Comparison of ENCODE assay signal across 27 cellular contexts in the genomic region with DNA sequence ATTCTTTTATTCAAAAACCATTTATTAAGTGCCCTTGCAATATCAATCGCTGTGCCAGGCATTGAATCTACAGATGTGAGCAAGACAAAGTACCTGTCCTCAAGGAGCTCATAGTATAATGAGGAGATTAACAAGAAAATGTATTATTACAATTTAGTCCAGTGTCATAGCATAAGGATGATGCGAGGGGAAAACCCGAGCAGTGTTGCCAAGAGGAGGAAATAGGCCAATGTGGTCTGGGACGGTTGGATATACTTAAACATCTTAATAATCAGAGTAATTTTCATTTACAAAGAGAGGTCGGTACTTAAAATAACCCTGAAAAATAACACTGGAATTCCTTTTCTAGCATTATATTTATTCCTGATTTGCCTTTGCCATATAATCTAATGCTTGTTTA. TPM values are rescaled to one million over a fixed set of nuclear protein-coding genes. Genes with fewer than 3 reads are reported as not detected.
"Had no signal": no experiment of that assay in that cellular context is flagged by ENCODE, and none has a peak within 500 bp of the region (broad histone marks: within the 10 kb centered on the region; RNA-seq: fewer than 3 reads in every experiment).

No MANE protein-coding gene starts in this region.

- H3K4me1 Mint-ChIP-seq: nephron, neural progenitor cell had no signal

- H3K27me3 Mint-ChIP-seq: memory B cell; progenitor cell of endocrine pancreas; stimulated activated naive CD8-positive, alpha-beta T cell treated with anti-CD3 and anti-CD28 coated beads, Interleukin-15, amount 100 ng/mL, for 72 hours had no signal

- ATAC-seq: gastrocnemius medialis; left ventricle myocardium superior; lower lobe of right lung; right lobe of liver; stimulated activated naive CD8-positive, alpha-beta T cell treated with anti-CD3 and anti-CD28 coated beads, Interleukin-15, amount 100 ng/mL, for 72 hours; upper lobe of right lung had no signal

- H3K27ac ChIP-seq: coronary artery, esophagus muscularis mucosa, gastrocnemius medialis, lower lobe of right lung, neural progenitor cell, parathyroid adenoma, right lobe of liver, suprapubic skin, transverse colon, upper lobe of right lung, uterus had no signal

- H3K4me3 Mint-ChIP-seq: memory B cell; nephron; neural progenitor cell; stimulated activated naive CD8-positive, alpha-beta T cell treated with anti-CD3 and anti-CD28 coated beads, Interleukin-15, amount 100 ng/mL, for 72 hours had no signal

- FAIRE-seq: endothelial cell of umbilical vein, small intestine had no signal

- H3K4me1 ChIP-seq: gastrocnemius medialis, lower lobe of right lung, parathyroid adenoma, right lobe of liver, suprapubic skin, transverse colon, upper lobe of right lung, uterus had no signal

- H3K9me3 ChIP-seq: esophagus muscularis mucosa, gastrocnemius medialis, lower lobe of right lung, right lobe of liver, suprapubic skin, transverse colon, upper lobe of right lung, uterus had no signal

- DNase-seq: dermis blood vessel endothelial cell; effector memory CD4-positive, alpha-beta T cell; gastrocnemius medialis; head of caudate nucleus; islet precursor cell; kidney glomerular epithelial cell; left ventricle myocardium superior; lower lobe of right lung; right lobe of liver; small intestine; stimulated activated CD4-positive, alpha-beta T cell treated with anti-CD3 and anti-CD28 coated beads, Interleukin-15, amount 100 ng/mL, for 24 hours; stimulated activated CD4-positive, alpha-beta T cell treated with anti-CD3 and anti-CD28 coated beads, Interleukin-2, amount 100 ng/mL, for 48 hours; stimulated activated naive CD4-positive, alpha-beta T cell; stimulated activated naive CD8-positive, alpha-beta T cell treated with anti-CD3 and anti-CD28 coated beads, Interleukin-15, amount 100 ng/mL, for 72 hours; transverse colon; upper lobe of right lung; uterus had no signal

- H3K27ac Mint-ChIP-seq: memory B cell, nephron, neural progenitor cell, progenitor cell of endocrine pancreas had no signal

- H3K27me3 ChIP-seq: esophagus muscularis mucosa, gastrocnemius medialis, neural progenitor cell, right lobe of liver, suprapubic skin, transverse colon, upper lobe of right lung, uterus had no signal

- H3K9ac ChIP-seq: neural progenitor cell, parathyroid adenoma had no signal

- H3K4me3 ChIP-seq: coronary artery, esophagus muscularis mucosa, gastrocnemius medialis, lower lobe of right lung, neural progenitor cell, right lobe of liver, suprapubic skin, transverse colon, upper lobe of right lung, uterus had no signal

- H2AFZ ChIP-seq: neural progenitor cell, parathyroid adenoma had no signal

- H3K9me3 Mint-ChIP-seq: neural progenitor cell; stimulated activated naive CD8-positive, alpha-beta T cell treated with anti-CD3 and anti-CD28 coated beads, Interleukin-15, amount 100 ng/mL, for 72 hours had no signal

- H3K36me3 ChIP-seq: neural progenitor cell, suprapubic skin, transverse colon, uterus had no signal

- H3K36me3 Mint-ChIP-seq: neural progenitor cell had no signal

- H3K4me2 ChIP-seq: neural progenitor cell had no signal

- H3K79me2 ChIP-seq: parathyroid adenoma had no signal

RNA-seq across cellular contexts. Expression of gene PDCD1LG2, which starts 41.5 kb away (rescaled TPM):
- total RNA-seq: mononuclear cell, progenitor cell of endocrine pancreas had no signal
